8 cellular contexts compared by ENCODE assay signal in the genomic region with DNA sequence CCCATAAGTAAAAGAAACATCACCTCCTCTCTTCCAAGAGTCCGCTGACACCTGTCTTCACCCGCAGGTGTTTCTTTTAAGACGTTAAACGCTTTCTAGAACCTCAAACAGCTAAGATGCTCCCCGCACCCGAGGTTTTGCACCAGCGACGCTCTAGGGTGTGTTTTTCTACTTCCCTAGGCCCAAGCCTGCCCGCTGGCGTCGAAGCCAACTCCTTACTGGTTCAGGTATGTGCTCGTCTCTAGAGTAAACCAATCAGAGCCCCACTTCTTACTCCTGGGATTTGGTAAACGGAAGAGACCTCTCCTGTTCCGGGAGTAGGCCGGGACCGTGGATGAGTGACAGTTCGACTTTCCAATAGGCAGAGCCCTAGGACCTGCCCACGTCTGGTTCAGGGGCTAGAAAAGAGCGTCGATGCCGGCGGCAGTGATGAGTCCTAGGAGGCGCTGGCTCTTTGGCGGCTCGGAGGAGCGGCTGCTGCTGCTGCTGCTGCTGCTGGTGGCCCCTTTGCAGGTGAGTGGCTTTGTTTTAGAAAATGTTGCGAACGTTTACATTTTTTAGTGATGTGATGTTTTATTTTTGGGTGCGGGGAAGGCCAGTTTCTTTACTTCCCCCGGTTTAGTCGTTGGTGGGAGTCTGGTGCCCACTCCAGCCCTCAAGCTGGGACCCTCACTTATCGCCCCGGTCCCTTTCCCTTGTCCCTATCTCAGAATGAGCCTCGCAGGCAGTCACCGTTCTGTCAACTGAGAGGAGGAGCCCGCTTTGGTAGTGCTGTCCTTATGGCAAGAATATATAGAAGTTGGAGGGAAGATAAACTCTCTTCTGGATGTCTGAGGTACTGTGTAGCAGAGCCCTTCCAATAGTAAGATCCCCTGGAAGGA.
DNase-seq lines count a peak whose midpoint lies in the region; ATAC-seq, FAIRE-seq and TF ChIP-seq lines count a peak whose summit lies in the region.

A gene (plus strand): TSS at position 429 of the 881 bp plus-strand sequence. CDS start 14,655 bp downstream, outside the sequence.

- H3K4me3 ChIP-seq in AG10803 (ENCODE audit: low read length): peak within 1 kb of the TSS; percentile 83

- FAIRE-seq in islet of Langerhans (lab: Jason Lieb, UNC): peak; percentile 98

- DNase-seq in AG10803 (ENCODE audit: low read depth): peak; percentile 100
- DNase-seq in NCI-H345 (lab: John Stamatoyannopoulos, UW): peak; percentile 100
- peak; percentile 86 to 92 (median 90) for DNase-seq in activated CD4-positive, CD25-positive, alpha-beta regulatory T cell (lab: John Stamatoyannopoulos, UW)
- DNase-seq in cerebellar cortex (ENCODE audit: low spot score): peak; percentile 100
- peak; percentile 89 for DNase-seq in stimulated activated CD4-positive, alpha-beta T cell treated with anti-CD3 and anti-CD28 coated beads, Interleukin-12 subunit alpha, Interleukin-12 subunit beta, amount 100 ng/mL, for 4 hours

- ATAC-seq in GM19023 (IDR thresholded peaks at IDR 0.05; ENCODE audit: unreplicated experiment) (peak; percentile 98), HG03280 (IDR thresholded peaks at IDR 0.05; ENCODE audit: unreplicated experiment) (peak; percentile 98)

- peak; percentile 48 for TF ChIP-seq CTCF in AG10803 (conservative IDR thresholded peaks at IDR 0.05; ENCODE audit: low read length)

Comparison
In these comparisons a context has a peak if more than half of its experiments do, and no peak if none do; other contexts are left out.
1. Peak in every context shown above with its lines: DNase-seq, ATAC-seq and H3K4me3 ChIP-seq.